1 cellular context compared by ENCODE assay signal in genomic region chr5:32029291-32029690, GRCh38.
TF ChIP-seq lines count a peak whose summit lies in the region.

No MANE protein-coding gene starts in this region.

TF ChIP-seq in IMR-90, 13 proteins besides CTCF, POLR2A, EP300 and RAD21:
- TF ChIP-seq MAZ (IDR thresholded peaks at IDR 0.05; ENCODE audit: borderline replicate concordance, low read depth, low read length): no peak
- TF ChIP-seq BHLHE40 (IDR thresholded peaks at IDR 0.05; ENCODE audit: low read depth, low read length): no peak
- TF ChIP-seq RFX5 (IDR thresholded peaks at IDR 0.05; ENCODE audit: low read depth, low read length): no peak
- no peak for TF ChIP-seq CEBPB (IDR thresholded peaks at IDR 0.05; ENCODE audit: low read depth, low read length)
- no peak for TF ChIP-seq MXI1 (IDR thresholded peaks at IDR 0.05; ENCODE audit: borderline replicate concordance, low read depth, low read length)
- TF ChIP-seq NFE2L2 (IDR thresholded peaks at IDR 0.05; ENCODE audit: low read depth, low read length): no peak
- no peak for TF ChIP-seq SMC3 (IDR thresholded peaks at IDR 0.05; ENCODE audit: low read depth, low read length)
- TF ChIP-seq USF2 (IDR thresholded peaks at IDR 0.05; ENCODE audit: low read depth, low read length): no peak
- TF ChIP-seq MAFK (IDR thresholded peaks at IDR 0.05; ENCODE audit: low read depth, low read length): no peak
- TF ChIP-seq, protein P1, sequence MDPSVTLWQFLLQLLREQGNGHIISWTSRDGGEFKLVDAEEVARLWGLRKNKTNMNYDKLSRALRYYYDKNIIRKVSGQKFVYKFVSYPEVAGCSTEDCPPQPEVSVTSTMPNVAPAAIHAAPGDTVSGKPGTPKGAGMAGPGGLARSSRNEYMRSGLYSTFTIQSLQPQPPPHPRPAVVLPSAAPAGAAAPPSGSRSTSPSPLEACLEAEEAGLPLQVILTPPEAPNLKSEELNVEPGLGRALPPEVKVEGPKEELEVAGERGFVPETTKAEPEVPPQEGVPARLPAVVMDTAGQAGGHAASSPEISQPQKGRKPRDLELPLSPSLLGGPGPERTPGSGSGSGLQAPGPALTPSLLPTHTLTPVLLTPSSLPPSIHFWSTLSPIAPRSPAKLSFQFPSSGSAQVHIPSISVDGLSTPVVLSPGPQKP (IDR thresholded peaks at IDR 0.05; ENCODE audit: borderline replicate concordance, low read depth, low read length): no peak
TF ChIP-seq in IMR-90: peak in this region for 0.
